19 cellular contexts compared by ENCODE assay signal in the genomic region with DNA sequence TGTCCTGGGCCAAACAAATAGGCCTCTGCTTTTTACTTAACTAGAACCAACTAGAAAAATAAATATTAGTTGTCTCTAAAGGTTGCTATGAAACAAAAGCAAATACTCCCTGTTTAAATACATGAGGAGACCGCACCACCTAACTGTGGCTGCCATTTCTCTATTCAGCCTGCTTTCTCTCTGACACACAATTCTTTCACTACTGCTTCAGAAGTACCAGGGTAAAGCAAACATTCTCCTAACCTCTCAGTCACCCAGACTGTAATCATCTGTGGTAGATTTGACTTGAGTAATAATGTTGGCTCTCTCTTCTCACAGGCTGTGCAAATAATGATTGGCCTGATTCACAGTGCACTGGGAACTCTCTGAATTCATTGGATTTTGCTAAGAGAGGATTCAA. TPM values are rescaled to one million over a fixed set of nuclear protein-coding genes. Genes with fewer than 3 reads are reported as not detected.
A peak's percentile ranks its signal among the peaks of the same experiment; 100 is the strongest.
DNase-seq lines count a peak whose midpoint lies in the region; ATAC-seq, FAIRE-seq and TF ChIP-seq lines count a peak whose summit lies in the region.
"Had no signal": no experiment of that assay in that cellular context is flagged by ENCODE, and none has a peak within 500 bp of the region (broad histone marks: within the 10 kb centered on the region; RNA-seq: fewer than 3 reads in every experiment).

No MANE protein-coding gene starts in this region.

- ATAC-seq in pancreas, result peak; percentile 94 to 96 (median 96)
- no peak for ATAC-seq in left ventricle myocardium superior
- no peak for ATAC-seq in HG03378 (IDR thresholded peaks at IDR 0.05; ENCODE audit: unreplicated experiment)
- no peak for ATAC-seq in CD4-positive, alpha-beta T cell (ENCODE audit: poor library complexity)
- ATAC-seq: esophagus mucosa; stimulated activated memory B cell treated with anti-CD40 and anti-IgM and Interleukin-4, amounts not matched to agents 10 μg/mL and 1 μg/mL and 100 μg/mL, for 72 hours had no signal

- DNase-seq in Daoy (ENCODE audit: low read depth), result peak; percentile 18
- peak; percentile 98 for DNase-seq in NCI-H2029 treated with DMSO at 0.1 percent for 48 hours (lab: John Stamatoyannopoulos, UW)
- peak in 2 of 6 donors; percentile 33 to 35 for DNase-seq in pancreas
- DNase-seq in NCI-H82 treated with DMSO at 0.1 percent for 48 hours (lab: John Stamatoyannopoulos, UW; ENCODE audit: unreplicated experiment), result no peak
- DNase-seq in left ventricle myocardium superior, result no peak
- no peak for DNase-seq in CD4-positive, alpha-beta T cell
- DNase-seq: activated CD4-positive, alpha-beta T cell treated with anti-CD3 and anti-CD28 coated beads for 1 hour; activated CD8-positive, alpha-beta memory T cell treated with anti-CD3 and anti-CD28 coated beads, Interleukin-2, amount 50 U/mL, for 4 hours; Calu3; islet precursor cell; nucleus accumbens had no signal

- CTCF ChIA-PET in CD4-positive, alpha-beta T cell (lab: Charles Lee), result no interaction called here

- H3K27me3 Mint-ChIP-seq in CD4-positive, alpha-beta T cell, result peaks cover 19% of the 10 kb centered on the region

- POLR2A ChIA-PET in CD4-positive, alpha-beta T cell (lab: Charles Lee), result no interaction called here

- H3K4me1 ChIP-seq in pancreas, result peaks cover 8 to 19% (median 17%) of the 10 kb centered on the region in 3 donors
- H3K4me1 ChIP-seq: vagina had no signal

- no peak overlapping the region for H3K4me3 ChIP-seq in pancreas
- H3K4me3 ChIP-seq: skin epidermis, vagina had no signal

- H3K27me3 ChIP-seq in pancreas, result no peaks in the 10 kb centered on the region
- peaks cover 5% of the 10 kb centered on the region for H3K27me3 ChIP-seq in CD4-positive, alpha-beta T cell (ENCODE audit: control insufficient read depth, insufficient read depth, low read length)
- H3K27me3 ChIP-seq: vagina had no signal

- H3K36me3 ChIP-seq in pancreas, result no peaks in the 10 kb centered on the region
- H3K36me3 ChIP-seq: vagina had no signal

- H3K4me1 Mint-ChIP-seq in CD4-positive, alpha-beta T cell (ENCODE audit: low read depth), result no peaks in the 10 kb centered on the region
- H3K4me1 Mint-ChIP-seq: stimulated activated memory B cell treated with anti-CD40 and anti-IgM and Interleukin-4, amounts not matched to agents 10 μg/mL and 1 μg/mL and 100 μg/mL, for 72 hours had no signal

- 10 to 30% methylated on average over 1 of the region's 1 CpG for WGBS in pancreas, 2 donors

- no peaks in the 10 kb centered on the region for H3K9me3 ChIP-seq in pancreas
- no peaks in the 10 kb centered on the region for H3K9me3 ChIP-seq in CD4-positive, alpha-beta T cell (ENCODE audit: control insufficient read depth, low read length)
- H3K9me3 ChIP-seq: vagina had no signal

- H3K9me3 Mint-ChIP-seq in CD4-positive, alpha-beta T cell, result no peaks in the 10 kb centered on the region
- H3K9me3 Mint-ChIP-seq: stimulated activated memory B cell treated with anti-CD40 and anti-IgM and Interleukin-4, amounts not matched to agents 10 μg/mL and 1 μg/mL and 100 μg/mL, for 72 hours; T-helper 2 cell treated with Interferon-gamma antibody and Interleukin-4, amounts not matched to agents 5 μg/mL and 100 μg/mL, for 36 hours had no signal

- H3K27ac ChIP-seq in VCaP (peak overlapping the region; percentile 89), pancreas (peak overlapping the region; percentile 73 to 78 (median 74))
- no peak overlapping the region for H3K27ac ChIP-seq in CD4-positive, alpha-beta T cell (ENCODE audit: low read depth, low read length)
- H3K27ac ChIP-seq: skin epidermis, vagina had no signal

- no peak for FAIRE-seq in pancreas (lab: Jason Lieb, UNC)

- no peaks in the 10 kb centered on the region for H3K36me3 Mint-ChIP-seq in CD4-positive, alpha-beta T cell (ENCODE audit: low read depth)
- H3K36me3 Mint-ChIP-seq: stimulated activated memory B cell treated with anti-CD40 and anti-IgM and Interleukin-4, amounts not matched to agents 10 μg/mL and 1 μg/mL and 100 μg/mL, for 72 hours had no signal

- TF ChIP-seq CTCF in VCaP (conservative IDR thresholded peaks at IDR 0.05) (no peak), pancreas (IDR thresholded peaks at IDR 0.05) (no peak)
- no peak for TF ChIP-seq CTCF in CD4-positive, alpha-beta T cell (IDR thresholded peaks at IDR 0.05)

- H3K27ac Mint-ChIP-seq in CD4-positive, alpha-beta T cell, result no peak overlapping the region
- H3K27ac Mint-ChIP-seq: stimulated activated memory B cell treated with anti-CD40 and anti-IgM and Interleukin-4, amounts not matched to agents 10 μg/mL and 1 μg/mL and 100 μg/mL, for 72 hours; T-helper 2 cell treated with Interferon-gamma antibody and Interleukin-4, amounts not matched to agents 5 μg/mL and 100 μg/mL, for 36 hours had no signal

- H3K4me3 Mint-ChIP-seq in CD4-positive, alpha-beta T cell, result no peak overlapping the region
- H3K4me3 Mint-ChIP-seq: stimulated activated memory B cell treated with anti-CD40 and anti-IgM and Interleukin-4, amounts not matched to agents 10 μg/mL and 1 μg/mL and 100 μg/mL, for 72 hours; T-helper 2 cell treated with Interferon-gamma antibody and Interleukin-4, amounts not matched to agents 5 μg/mL and 100 μg/mL, for 36 hours had no signal

- intact Hi-C loops in pancreas (cut with DNase I) (no loop called here), left ventricle myocardium superior (cut with micrococcal nuclease) (no loop called here)
- intact Hi-C loops in CD4-positive, alpha-beta T cell (cut with DNase I, micrococcal nuclease), result no loop called here

RNA-seq across cellular contexts. Expression of gene MS4A8, which starts 41.0 kb away (rescaled TPM):
- not detected in 2 replicates for total RNA-seq in Daoy (2014; rRNA removed; shearing (Covaris generic))
- total RNA-seq in pancreas, result 1 to 10 TPM in 4 of 6 donors, under 1 TPM in 2; 0.56 to 2.9 (median 1.7) TPM
- polyA plus RNA-seq in pancreas, result 1 to 10 TPM in 1 of 2 donors, under 1 TPM in 1; 0.91 to 4.2 TPM
- total RNA-seq in left ventricle myocardium superior, result not detected
- not detected for total RNA-seq in CD4-positive, alpha-beta T cell
- total RNA-seq: dermis microvascular lymphatic vessel endothelial cell, esophagus mucosa, vagina had no signal

Comparison
In these comparisons a context has a peak if more than half of its experiments do, and no peak if none do; other contexts are left out.
1. DNase-seq: peak in Daoy (single experiment) and NCI-H2029 treated with DMSO at 0.1 percent for 48 hours (single experiment); none in NCI-H82 treated with DMSO at 0.1 percent for 48 hours (single experiment), left ventricle myocardium superior (single experiment) and CD4-positive, alpha-beta T cell (0 of 10).
2. ATAC-seq: peak in pancreas (4 of 4); none in left ventricle myocardium superior (single experiment), HG03378 (single experiment) and CD4-positive, alpha-beta T cell (single experiment).